In genomic region chr16:887846-888245, GRCh38 we compare ENCODE assay signal across 26 cellular contexts.
"Had no signal": no experiment of that assay in that cellular context is flagged by ENCODE, and none has a peak within 500 bp of the region (broad histone marks: within the 10 kb centered on the region; RNA-seq: fewer than 3 reads in every experiment).

No MANE protein-coding gene starts in this region.

- H3K36me3 Mint-ChIP-seq: activated naive CD8-positive, alpha-beta T cell; stimulated activated effector memory CD8-positive, alpha-beta T cell treated with anti-CD3 and anti-CD28 coated beads, Interleukin-12 subunit alpha, Interleukin-12 subunit beta, amount 100 ng/mL, for 72 hours; type B pancreatic cell had no signal

- H3K27ac Mint-ChIP-seq: activated B cell treated with CpG ODN at 0.5 μM for 24 hours; activated CD8-positive, alpha-beta T cell treated with anti-CD3 and anti-CD28 coated beads for 36 hours; activated naive CD8-positive, alpha-beta T cell; activated T-helper 17 cell treated with anti-CD3 and anti-CD28 coated beads, Interleukin-2, amount 50 U/mL, for 72 hours; effector memory CD8-positive, alpha-beta T cell; naive B cell; stimulated activated effector memory CD8-positive, alpha-beta T cell treated with anti-CD3 and anti-CD28 coated beads, Interleukin-12 subunit alpha, Interleukin-12 subunit beta, amount 100 ng/mL, for 72 hours; stimulated activated naive CD8-positive, alpha-beta T cell treated with anti-CD3 and anti-CD28 coated beads, Interleukin-15, Interleukin-2, amounts not matched to agents 100 ng/mL and 50 ng/mL, for 24 hours; T-cell; T-helper 2 cell treated with Interferon-gamma antibody and Interleukin-4, amounts not matched to agents 5 μg/mL and 100 μg/mL, for 36 hours; type B pancreatic cell had no signal

- H3K4me1 ChIP-seq: gastroesophageal sphincter, prostate gland, uterus had no signal

- H3K4me1 Mint-ChIP-seq: activated B cell treated with CpG ODN at 0.5 μM for 24 hours; activated T-helper 17 cell treated with anti-CD3 and anti-CD28 coated beads, Interleukin-2, amount 50 U/mL, for 72 hours; naive B cell; T-cell had no signal

- H3K27me3 Mint-ChIP-seq: activated B cell treated with CpG ODN at 0.5 μM for 24 hours; activated CD8-positive, alpha-beta T cell treated with anti-CD3 and anti-CD28 coated beads for 36 hours; activated naive CD8-positive, alpha-beta T cell; activated T-helper 17 cell treated with anti-CD3 and anti-CD28 coated beads, Interleukin-2, amount 50 U/mL, for 72 hours; effector memory CD8-positive, alpha-beta T cell; naive B cell; stimulated activated naive CD8-positive, alpha-beta T cell treated with anti-CD3 and anti-CD28 coated beads, Interleukin-15, Interleukin-2, amounts not matched to agents 100 ng/mL and 50 ng/mL, for 24 hours; T-cell; type B pancreatic cell had no signal

- H3K4me3 ChIP-seq: coronary artery, dorsolateral prefrontal cortex, gastroesophageal sphincter, ovary, prostate gland, skin epidermis, uterus had no signal

- ATAC-seq: activated CD8-positive, alpha-beta T cell treated with anti-CD3 and anti-CD28 coated beads for 36 hours; activated T-cell treated with anti-CD3 and anti-CD28 coated beads, Interleukin-2, amount 50 U/mL, for 4 hours; activated T-helper 17 cell treated with anti-CD3 and anti-CD28 coated beads, Interleukin-2, amount 50 U/mL, for 72 hours; effector memory CD8-positive, alpha-beta T cell; gastroesophageal sphincter; stimulated activated effector memory CD8-positive, alpha-beta T cell treated with anti-CD3 and anti-CD28 coated beads, Interleukin-12 subunit alpha, Interleukin-12 subunit beta, amount 100 ng/mL, for 72 hours; T-cell had no signal

- H3K9me3 ChIP-seq: ovary, prostate gland had no signal

- H3K36me3 ChIP-seq: ovary, prostate gland, uterus had no signal

- H3K27me3 ChIP-seq: dorsolateral prefrontal cortex, gastroesophageal sphincter, ovary, uterus had no signal

- H3K4me3 Mint-ChIP-seq: activated B cell treated with CpG ODN at 0.5 μM for 24 hours; activated CD8-positive, alpha-beta T cell treated with anti-CD3 and anti-CD28 coated beads for 36 hours; activated naive CD8-positive, alpha-beta T cell; activated T-cell treated with anti-CD3 and anti-CD28 coated beads, Interleukin-2, amount 50 U/mL, for 4 hours; activated T-helper 17 cell treated with anti-CD3 and anti-CD28 coated beads, Interleukin-2, amount 50 U/mL, for 72 hours; effector memory CD8-positive, alpha-beta T cell; naive B cell; stimulated activated effector memory CD8-positive, alpha-beta T cell treated with anti-CD3 and anti-CD28 coated beads, Interleukin-12 subunit alpha, Interleukin-12 subunit beta, amount 100 ng/mL, for 72 hours; stimulated activated naive CD8-positive, alpha-beta T cell treated with anti-CD3 and anti-CD28 coated beads, Interleukin-15, Interleukin-2, amounts not matched to agents 100 ng/mL and 50 ng/mL, for 24 hours; T-cell; T-helper 2 cell treated with Interferon-gamma antibody and Interleukin-4, amounts not matched to agents 5 μg/mL and 100 μg/mL, for 36 hours; type B pancreatic cell had no signal

- DNase-seq: activated B cell treated with CpG ODN at 0.5 μM for 24 hours; activated CD4-positive, alpha-beta T cell treated with anti-CD3 and anti-CD28 coated beads, Interleukin-2, amount 50 U/mL, for 1 hour; activated CD8-positive, alpha-beta T cell treated with anti-CD3 and anti-CD28 coated beads for 36 hours; activated T-cell treated with anti-CD3 and anti-CD28 coated beads, Interleukin-2, amount 50 U/mL, for 4 hours; anterior cingulate cortex; cerebellar nuclear complex; effector memory CD8-positive, alpha-beta T cell; kidney glomerular epithelial cell; naive B cell; nephron progenitor cell; stimulated activated CD4-positive, alpha-beta T cell treated with anti-CD3 and anti-CD28 coated beads, Interleukin-4, amount 100 ng/mL, for 24 hours; T-cell; uterus had no signal

- H3K9me3 Mint-ChIP-seq: activated B cell treated with CpG ODN at 0.5 μM for 24 hours; activated CD8-positive, alpha-beta T cell treated with anti-CD3 and anti-CD28 coated beads for 36 hours; activated T-cell treated with anti-CD3 and anti-CD28 coated beads, Interleukin-2, amount 50 U/mL, for 4 hours; activated T-helper 17 cell treated with anti-CD3 and anti-CD28 coated beads, Interleukin-2, amount 50 U/mL, for 72 hours; effector memory CD8-positive, alpha-beta T cell; mesothelial cell of epicardium; stimulated activated effector memory CD8-positive, alpha-beta T cell treated with anti-CD3 and anti-CD28 coated beads, Interleukin-12 subunit alpha, Interleukin-12 subunit beta, amount 100 ng/mL, for 72 hours; stimulated activated naive CD8-positive, alpha-beta T cell treated with anti-CD3 and anti-CD28 coated beads, Interleukin-15, Interleukin-2, amounts not matched to agents 100 ng/mL and 50 ng/mL, for 24 hours; T-cell; T-helper 2 cell treated with Interferon-gamma antibody and Interleukin-4, amounts not matched to agents 5 μg/mL and 100 μg/mL, for 36 hours; type B pancreatic cell had no signal
